In genomic region chr1:117173711-117174110, GRCh38 we compare ENCODE assay signal across 3 cellular contexts.
TF ChIP-seq lines count a peak whose summit lies in the region.

No MANE protein-coding gene starts in this region.

TF ChIP-seq in SK-N-SH, 30 proteins besides CTCF, POLR2A, EP300 and RAD21:
- TF ChIP-seq, protein P1, sequence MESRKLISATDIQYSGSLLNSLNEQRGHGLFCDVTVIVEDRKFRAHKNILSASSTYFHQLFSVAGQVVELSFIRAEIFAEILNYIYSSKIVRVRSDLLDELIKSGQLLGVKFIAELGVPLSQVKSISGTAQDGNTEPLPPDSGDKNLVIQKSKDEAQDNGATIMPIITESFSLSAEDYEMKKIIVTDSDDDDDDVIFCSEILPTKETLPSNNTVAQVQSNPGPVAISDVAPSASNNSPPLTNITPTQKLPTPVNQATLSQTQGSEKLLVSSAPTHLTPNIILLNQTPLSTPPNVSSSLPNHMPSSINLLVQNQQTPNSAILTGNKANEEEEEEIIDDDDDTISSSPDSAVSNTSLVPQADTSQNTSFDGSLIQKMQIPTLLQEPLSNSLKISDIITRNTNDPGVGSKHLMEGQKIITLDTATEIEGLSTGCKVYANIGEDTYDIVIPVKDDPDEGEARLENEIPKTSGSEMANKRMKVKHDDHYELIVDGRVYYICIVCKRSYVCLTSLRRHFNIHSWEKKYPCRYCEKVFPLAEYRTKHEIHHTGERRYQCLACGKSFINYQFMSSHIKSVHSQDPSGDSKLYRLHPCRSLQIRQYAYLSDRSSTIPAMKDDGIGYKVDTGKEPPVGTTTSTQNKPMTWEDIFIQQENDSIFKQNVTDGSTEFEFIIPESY (IDR thresholded peaks at IDR 0.05; ENCODE audit: borderline replicate concordance, low read depth) = no peak
- no peak for TF ChIP-seq JUND (IDR thresholded peaks at IDR 0.05)
- no peak for TF ChIP-seq SMC3 (IDR thresholded peaks at IDR 0.05; ENCODE audit: low read depth, low read length)
- no peak for TF ChIP-seq TAF1 (IDR thresholded peaks at IDR 0.05; ENCODE audit: borderline replicate concordance, low read depth, low read length)
- TF ChIP-seq PBX3 (IDR thresholded peaks at IDR 0.05) = no peak
- no peak for TF ChIP-seq YY1 (IDR thresholded peaks at IDR 0.05; ENCODE audit: low read depth)
- TF ChIP-seq MXI1 (IDR thresholded peaks at IDR 0.05; ENCODE audit: low read depth, low read length) = peak; percentile 30; the same call in 1 of the 2 replicates
- TF ChIP-seq GATA2 (CRISPR knock-in tag; IDR thresholded peaks at IDR 0.05) = peak; percentile 57
TF ChIP-seq in SK-N-SH: peak in this region for 2.

TF ChIP-seq in SK-N-SH treated with all-trans-retinoic acid at 6 μM for 48 hours, 23 proteins besides CTCF, POLR2A, EP300 and RAD21:
- TF ChIP-seq, protein P2, sequence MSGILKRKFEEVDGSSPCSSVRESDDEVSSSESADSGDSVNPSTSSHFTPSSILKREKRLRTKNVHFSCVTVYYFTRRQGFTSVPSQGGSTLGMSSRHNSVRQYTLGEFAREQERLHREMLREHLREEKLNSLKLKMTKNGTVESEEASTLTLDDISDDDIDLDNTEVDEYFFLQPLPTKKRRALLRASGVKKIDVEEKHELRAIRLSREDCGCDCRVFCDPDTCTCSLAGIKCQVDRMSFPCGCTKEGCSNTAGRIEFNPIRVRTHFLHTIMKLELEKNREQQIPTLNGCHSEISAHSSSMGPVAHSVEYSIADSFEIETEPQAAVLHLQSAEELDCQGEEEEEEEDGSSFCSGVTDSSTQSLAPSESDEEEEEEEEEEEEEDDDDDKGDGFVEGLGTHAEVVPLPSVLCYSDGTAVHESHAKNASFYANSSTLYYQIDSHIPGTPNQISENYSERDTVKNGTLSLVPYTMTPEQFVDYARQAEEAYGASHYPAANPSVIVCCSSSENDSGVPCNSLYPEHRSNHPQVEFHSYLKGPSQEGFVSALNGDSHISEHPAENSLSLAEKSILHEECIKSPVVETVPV (CRISPR knock-in tag; IDR thresholded peaks at IDR 0.05) = no peak
- TF ChIP-seq, protein P3, sequence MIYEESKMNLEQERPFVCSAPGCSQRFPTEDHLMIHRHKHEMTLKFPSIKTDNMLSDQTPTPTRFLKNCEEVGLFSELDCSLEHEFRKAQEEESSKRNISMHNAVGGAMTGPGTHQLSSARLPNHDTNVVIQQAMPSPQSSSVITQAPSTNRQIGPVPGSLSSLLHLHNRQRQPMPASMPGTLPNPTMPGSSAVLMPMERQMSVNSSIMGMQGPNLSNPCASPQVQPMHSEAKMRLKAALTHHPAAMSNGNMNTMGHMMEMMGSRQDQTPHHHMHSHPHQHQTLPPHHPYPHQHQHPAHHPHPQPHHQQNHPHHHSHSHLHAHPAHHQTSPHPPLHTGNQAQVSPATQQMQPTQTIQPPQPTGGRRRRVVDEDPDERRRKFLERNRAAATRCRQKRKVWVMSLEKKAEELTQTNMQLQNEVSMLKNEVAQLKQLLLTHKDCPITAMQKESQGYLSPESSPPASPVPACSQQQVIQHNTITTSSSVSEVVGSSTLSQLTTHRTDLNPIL (CRISPR knock-in tag; IDR thresholded peaks at IDR 0.05; ENCODE audit: low read depth) = no peak

TF ChIP-seq in HepG2, 621 proteins besides CTCF, POLR2A, EP300 and RAD21:
- TF ChIP-seq, protein P4, sequence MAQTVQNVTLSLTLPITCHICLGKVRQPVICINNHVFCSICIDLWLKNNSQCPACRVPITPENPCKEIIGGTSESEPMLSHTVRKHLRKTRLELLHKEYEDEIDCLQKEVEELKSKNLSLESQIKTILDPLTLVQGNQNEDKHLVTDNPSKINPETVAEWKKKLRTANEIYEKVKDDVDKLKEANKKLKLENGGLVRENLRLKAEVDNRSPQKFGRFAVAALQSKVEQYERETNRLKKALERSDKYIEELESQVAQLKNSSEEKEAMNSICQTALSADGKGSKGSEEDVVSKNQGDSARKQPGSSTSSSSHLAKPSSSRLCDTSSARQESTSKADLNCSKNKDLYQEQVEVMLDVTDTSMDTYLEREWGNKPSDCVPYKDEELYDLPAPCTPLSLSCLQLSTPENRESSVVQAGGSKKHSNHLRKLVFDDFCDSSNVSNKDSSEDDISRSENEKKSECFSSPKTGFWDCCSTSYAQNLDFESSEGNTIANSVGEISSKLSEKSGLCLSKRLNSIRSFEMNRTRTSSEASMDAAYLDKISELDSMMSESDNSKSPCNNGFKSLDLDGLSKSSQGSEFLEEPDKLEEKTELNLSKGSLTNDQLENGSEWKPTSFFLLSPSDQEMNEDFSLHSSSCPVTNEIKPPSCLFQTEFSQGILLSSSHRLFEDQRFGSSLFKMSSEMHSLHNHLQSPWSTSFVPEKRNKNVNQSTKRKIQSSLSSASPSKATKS (CRISPR knock-in tag; IDR thresholded peaks at IDR 0.05) = no peak
- no peak for TF ChIP-seq MBNL3 (CRISPR knock-in tag; conservative IDR thresholded peaks at IDR 0.05)
- no peak for TF ChIP-seq NFE2L2 (IDR thresholded peaks at IDR 0.05; ENCODE audit: low read length)
- TF ChIP-seq, protein P5, sequence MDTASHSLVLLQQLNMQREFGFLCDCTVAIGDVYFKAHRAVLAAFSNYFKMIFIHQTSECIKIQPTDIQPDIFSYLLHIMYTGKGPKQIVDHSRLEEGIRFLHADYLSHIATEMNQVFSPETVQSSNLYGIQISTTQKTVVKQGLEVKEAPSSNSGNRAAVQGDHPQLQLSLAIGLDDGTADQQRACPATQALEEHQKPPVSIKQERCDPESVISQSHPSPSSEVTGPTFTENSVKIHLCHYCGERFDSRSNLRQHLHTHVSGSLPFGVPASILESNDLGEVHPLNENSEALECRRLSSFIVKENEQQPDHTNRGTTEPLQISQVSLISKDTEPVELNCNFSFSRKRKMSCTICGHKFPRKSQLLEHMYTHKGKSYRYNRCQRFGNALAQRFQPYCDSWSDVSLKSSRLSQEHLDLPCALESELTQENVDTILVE (CRISPR knock-in tag; IDR thresholded peaks at IDR 0.05) = no peak
- no peak for TF ChIP-seq ZNF121 (CRISPR knock-in tag; IDR thresholded peaks at IDR 0.05)
- TF ChIP-seq GZF1 (CRISPR knock-in tag; IDR thresholded peaks at IDR 0.05) = no peak
- no peak for TF ChIP-seq MTA3 (CRISPR knock-in tag; IDR thresholded peaks at IDR 0.05)
- no peak for TF ChIP-seq AHR (CRISPR knock-in tag; IDR thresholded peaks at IDR 0.05)
- TF ChIP-seq ZNF644 (CRISPR knock-in tag; IDR thresholded peaks at IDR 0.05; ENCODE audit: low read depth) = no peak
- TF ChIP-seq SP4 (CRISPR knock-in tag; IDR thresholded peaks at IDR 0.05) = no peak
- TF ChIP-seq, protein P6, sequence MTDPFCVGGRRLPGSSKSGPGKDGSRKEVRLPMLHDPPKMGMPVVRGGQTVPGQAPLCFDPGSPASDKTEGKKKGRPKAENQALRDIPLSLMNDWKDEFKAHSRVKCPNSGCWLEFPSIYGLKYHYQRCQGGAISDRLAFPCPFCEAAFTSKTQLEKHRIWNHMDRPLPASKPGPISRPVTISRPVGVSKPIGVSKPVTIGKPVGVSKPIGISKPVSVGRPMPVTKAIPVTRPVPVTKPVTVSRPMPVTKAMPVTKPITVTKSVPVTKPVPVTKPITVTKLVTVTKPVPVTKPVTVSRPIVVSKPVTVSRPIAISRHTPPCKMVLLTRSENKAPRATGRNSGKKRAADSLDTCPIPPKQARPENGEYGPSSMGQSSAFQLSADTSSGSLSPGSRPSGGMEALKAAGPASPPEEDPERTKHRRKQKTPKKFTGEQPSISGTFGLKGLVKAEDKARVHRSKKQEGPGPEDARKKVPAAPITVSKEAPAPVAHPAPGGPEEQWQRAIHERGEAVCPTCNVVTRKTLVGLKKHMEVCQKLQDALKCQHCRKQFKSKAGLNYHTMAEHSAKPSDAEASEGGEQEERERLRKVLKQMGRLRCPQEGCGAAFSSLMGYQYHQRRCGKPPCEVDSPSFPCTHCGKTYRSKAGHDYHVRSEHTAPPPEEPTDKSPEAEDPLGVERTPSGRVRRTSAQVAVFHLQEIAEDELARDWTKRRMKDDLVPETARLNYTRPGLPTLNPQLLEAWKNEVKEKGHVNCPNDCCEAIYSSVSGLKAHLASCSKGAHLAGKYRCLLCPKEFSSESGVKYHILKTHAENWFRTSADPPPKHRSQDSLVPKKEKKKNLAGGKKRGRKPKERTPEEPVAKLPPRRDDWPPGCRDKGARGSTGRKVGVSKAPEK (CRISPR knock-in tag; IDR thresholded peaks at IDR 0.05; ENCODE audit: borderline replicate concordance) = no peak
- TF ChIP-seq ELF4 (CRISPR knock-in tag; IDR thresholded peaks at IDR 0.05; ENCODE audit: borderline replicate concordance) = no peak
- no peak for TF ChIP-seq ZNF317 (CRISPR knock-in tag; IDR thresholded peaks at IDR 0.05)
- no peak for TF ChIP-seq MYC (CRISPR knock-in tag; IDR thresholded peaks at IDR 0.05; ENCODE audit: borderline replicate concordance)
- TF ChIP-seq, protein P7, sequence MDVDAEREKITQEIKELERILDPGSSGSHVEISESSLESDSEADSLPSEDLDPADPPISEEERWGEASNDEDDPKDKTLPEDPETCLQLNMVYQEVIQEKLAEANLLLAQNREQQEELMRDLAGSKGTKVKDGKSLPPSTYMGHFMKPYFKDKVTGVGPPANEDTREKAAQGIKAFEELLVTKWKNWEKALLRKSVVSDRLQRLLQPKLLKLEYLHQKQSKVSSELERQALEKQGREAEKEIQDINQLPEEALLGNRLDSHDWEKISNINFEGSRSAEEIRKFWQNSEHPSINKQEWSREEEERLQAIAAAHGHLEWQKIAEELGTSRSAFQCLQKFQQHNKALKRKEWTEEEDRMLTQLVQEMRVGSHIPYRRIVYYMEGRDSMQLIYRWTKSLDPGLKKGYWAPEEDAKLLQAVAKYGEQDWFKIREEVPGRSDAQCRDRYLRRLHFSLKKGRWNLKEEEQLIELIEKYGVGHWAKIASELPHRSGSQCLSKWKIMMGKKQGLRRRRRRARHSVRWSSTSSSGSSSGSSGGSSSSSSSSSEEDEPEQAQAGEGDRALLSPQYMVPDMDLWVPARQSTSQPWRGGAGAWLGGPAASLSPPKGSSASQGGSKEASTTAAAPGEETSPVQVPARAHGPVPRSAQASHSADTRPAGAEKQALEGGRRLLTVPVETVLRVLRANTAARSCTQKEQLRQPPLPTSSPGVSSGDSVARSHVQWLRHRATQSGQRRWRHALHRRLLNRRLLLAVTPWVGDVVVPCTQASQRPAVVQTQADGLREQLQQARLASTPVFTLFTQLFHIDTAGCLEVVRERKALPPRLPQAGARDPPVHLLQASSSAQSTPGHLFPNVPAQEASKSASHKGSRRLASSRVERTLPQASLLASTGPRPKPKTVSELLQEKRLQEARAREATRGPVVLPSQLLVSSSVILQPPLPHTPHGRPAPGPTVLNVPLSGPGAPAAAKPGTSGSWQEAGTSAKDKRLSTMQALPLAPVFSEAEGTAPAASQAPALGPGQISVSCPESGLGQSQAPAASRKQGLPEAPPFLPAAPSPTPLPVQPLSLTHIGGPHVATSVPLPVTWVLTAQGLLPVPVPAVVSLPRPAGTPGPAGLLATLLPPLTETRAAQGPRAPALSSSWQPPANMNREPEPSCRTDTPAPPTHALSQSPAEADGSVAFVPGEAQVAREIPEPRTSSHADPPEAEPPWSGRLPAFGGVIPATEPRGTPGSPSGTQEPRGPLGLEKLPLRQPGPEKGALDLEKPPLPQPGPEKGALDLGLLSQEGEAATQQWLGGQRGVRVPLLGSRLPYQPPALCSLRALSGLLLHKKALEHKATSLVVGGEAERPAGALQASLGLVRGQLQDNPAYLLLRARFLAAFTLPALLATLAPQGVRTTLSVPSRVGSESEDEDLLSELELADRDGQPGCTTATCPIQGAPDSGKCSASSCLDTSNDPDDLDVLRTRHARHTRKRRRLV (CRISPR knock-in tag; IDR thresholded peaks at IDR 0.05) = no peak
- TF ChIP-seq ZNF3 (CRISPR knock-in tag; IDR thresholded peaks at IDR 0.05) = no peak
- no peak for TF ChIP-seq SUZ12 (IDR thresholded peaks at IDR 0.05; ENCODE audit: low read depth, low read length)
- TF ChIP-seq, protein P8, sequence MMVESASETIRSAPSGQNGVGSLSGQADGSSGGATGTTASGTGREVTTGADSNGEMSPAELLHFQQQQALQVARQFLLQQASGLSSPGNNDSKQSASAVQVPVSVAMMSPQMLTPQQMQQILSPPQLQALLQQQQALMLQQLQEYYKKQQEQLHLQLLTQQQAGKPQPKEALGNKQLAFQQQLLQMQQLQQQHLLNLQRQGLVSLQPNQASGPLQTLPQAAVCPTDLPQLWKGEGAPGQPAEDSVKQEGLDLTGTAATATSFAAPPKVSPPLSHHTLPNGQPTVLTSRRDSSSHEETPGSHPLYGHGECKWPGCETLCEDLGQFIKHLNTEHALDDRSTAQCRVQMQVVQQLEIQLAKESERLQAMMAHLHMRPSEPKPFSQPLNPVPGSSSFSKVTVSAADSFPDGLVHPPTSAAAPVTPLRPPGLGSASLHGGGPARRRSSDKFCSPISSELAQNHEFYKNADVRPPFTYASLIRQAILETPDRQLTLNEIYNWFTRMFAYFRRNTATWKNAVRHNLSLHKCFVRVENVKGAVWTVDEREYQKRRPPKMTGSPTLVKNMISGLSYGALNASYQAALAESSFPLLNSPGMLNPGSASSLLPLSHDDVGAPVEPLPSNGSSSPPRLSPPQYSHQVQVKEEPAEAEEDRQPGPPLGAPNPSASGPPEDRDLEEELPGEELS (CRISPR knock-in tag; IDR thresholded peaks at IDR 0.05) = no peak
